ENCODE assay signal across 20 cellular contexts in the genomic region with DNA sequence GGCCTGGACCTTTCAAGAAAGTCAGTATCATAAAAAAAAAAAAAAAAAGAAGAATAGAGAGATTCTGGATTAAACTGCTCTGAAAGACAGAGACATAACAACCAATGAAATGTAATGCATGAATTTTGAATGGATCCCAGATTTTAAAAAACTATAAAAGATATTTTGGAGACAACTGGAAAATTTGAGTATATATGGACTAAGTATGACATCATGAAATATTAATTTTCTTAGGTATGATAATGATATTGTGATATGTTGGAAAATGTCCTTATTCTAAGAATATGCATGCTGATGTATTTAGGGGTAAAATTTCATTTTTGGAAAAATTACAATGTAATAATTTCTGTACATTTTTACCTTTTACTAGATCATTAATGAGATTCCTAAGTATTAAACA.
"Had no signal": no experiment of that assay in that cellular context is flagged by ENCODE, and none has a peak within 500 bp of the region (broad histone marks: within the 10 kb centered on the region; RNA-seq: fewer than 3 reads in every experiment).

No MANE protein-coding gene starts in this region.

- DNase-seq: IMR-90, Karpas-422, KG1, MG63, NCI-H1092, NCI-H1105 treated with DMSO at 0.1 percent for 48 hours, NCI-H1417 treated with DMSO at 0.1 percent for 48 hours, NCI-H146, NCI-H1694 treated with DMSO at 0.1 percent for 48 hours, NCI-H1930, NCI-H2081, NCI-H2107, NCI-H2227 treated with DMSO at 0.1 percent for 48 hours, NCI-H524, NCI-H526 treated with DMSO at 0.1 percent for 48 hours, NCI-H748 treated with DMSO at 0.1 percent for 48 hours, SHP77, SK-N-SH, SW 1271 had no signal

- H3K9ac ChIP-seq: SK-N-SH had no signal

- H3K9me3 ChIP-seq: MG63, SK-N-SH had no signal

- H3K27ac ChIP-seq: RWPE1 had no signal

- H3K4me3 ChIP-seq: MG63 had no signal
